ENCODE assay signal across 8 cellular contexts in the genomic region with DNA sequence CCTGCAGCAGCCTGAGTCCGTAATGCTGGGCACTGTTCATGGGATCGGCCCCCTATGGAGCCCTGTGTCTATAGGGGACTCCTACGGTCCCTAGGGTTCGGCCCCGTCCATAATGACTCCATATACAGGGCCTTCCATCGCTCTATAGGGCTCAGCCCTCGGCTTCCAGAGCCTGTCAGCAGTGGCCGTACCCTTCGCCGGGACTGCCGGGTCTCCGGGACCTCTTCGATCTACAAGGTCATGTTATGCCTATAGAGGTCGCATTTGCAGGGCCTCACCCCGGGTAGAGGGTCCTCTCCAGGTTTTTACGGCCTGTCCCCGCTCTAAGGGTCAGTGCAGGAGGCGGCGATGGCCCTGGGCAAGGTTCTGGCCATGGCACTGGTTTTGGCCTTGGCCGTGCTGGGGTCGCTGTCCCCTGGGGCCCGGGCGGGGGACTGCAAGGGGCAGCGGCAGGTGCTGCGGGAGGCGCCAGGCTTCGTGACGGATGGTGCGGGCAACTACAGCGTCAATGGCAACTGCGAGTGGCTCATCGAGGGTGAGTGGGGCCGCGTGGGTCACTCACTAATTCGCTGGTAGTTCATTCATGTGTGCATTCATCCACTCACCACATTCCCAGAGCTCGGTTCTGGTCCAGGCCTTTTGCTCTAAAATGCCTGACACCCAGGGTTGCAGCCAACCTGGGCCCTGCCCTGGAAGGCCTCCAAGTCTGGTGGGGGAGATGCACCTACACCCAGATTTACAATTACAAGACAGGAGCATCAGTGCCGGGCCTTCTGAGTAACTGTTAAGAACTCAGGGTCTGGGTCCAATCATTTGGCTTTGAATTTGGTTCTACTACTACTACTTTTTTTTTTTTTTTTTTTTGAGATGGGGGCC. TPM values are rescaled to one million over a fixed set of nuclear protein-coding genes. Genes with fewer than 3 reads are reported as not detected.
A peak's percentile ranks its signal among the peaks of the same experiment; 100 is the strongest.
DNase-seq lines count a peak whose midpoint lies in the region; ATAC-seq and TF ChIP-seq lines count a peak whose summit lies in the region.

No MANE protein-coding gene starts in this region.

- no peak for TF ChIP-seq RAD21 in liver (IDR thresholded peaks at IDR 0.05)

- H3K36me3 ChIP-seq in SJCRH30 (no peaks in the 10 kb centered on the region), liver (ENCODE audit: control insufficient read depth in 4 of 4, insufficient read depth in 3 of 4, low read depth in 1 of 4, low read length in 3 of 4) (no peaks in the 10 kb centered on the region), thymus (ENCODE audit: control insufficient read depth, insufficient read depth) (no peaks in the 10 kb centered on the region)

- TF ChIP-seq CTCF in liver (IDR thresholded peaks at IDR 0.05; ENCODE audit: low read depth, low read length, missing input control), result peak; percentile 4

- peak overlapping the region; percentile 78 to 83 for H3K9ac ChIP-seq in liver (ENCODE audit: low read depth in 1 of 2, low read length in 2 of 2)

- peak; percentile 30 for DNase-seq in NCI-H2171 treated with DMSO at 0.1 percent for 48 hours (lab: John Stamatoyannopoulos, UW)
- DNase-seq in NCI-H2171 (lab: John Stamatoyannopoulos, UW), result no peak
- DNase-seq in SJCRH30, result peak; percentile 34
- DNase-seq in central memory CD4-positive, alpha-beta T cell, result peak; percentile 17
- no peak for DNase-seq in SIG-M5 treated with dmso at 0.1 percent for 504 hours (lab: John Stamatoyannopoulos, UW; ENCODE audit: unreplicated experiment)

- ATAC-seq in HG02973 (IDR thresholded peaks at IDR 0.05; ENCODE audit: unreplicated experiment), result peak; percentile 9

- H3K4me1 ChIP-seq in SJCRH30 (peaks cover 6% of the 10 kb centered on the region; the same call in 1 of the 2 replicates), liver (ENCODE audit: control insufficient read depth in 4 of 4, insufficient read depth in 4 of 4, low read length in 3 of 4) (peaks cover 10 to 30% (median 20%) of the 10 kb centered on the region in 4 donors), thymus (ENCODE audit: control insufficient read depth, insufficient read depth, low read length) (peaks cover 9% of the 10 kb centered on the region)

- H3K4me3 ChIP-seq in SJCRH30 (peak overlapping the region; percentile 83), liver (ENCODE audit: low read depth in 1 of 3, low read length in 3 of 3) (peak overlapping the region; percentile 76 to 95 (median 77)), thymus (ENCODE audit: low read length) (peak overlapping the region; percentile 81)

- H3K27me3 ChIP-seq in SJCRH30 (no peaks in the 10 kb centered on the region), liver (ENCODE audit: control insufficient read depth in 4 of 4, insufficient read depth in 4 of 4, low read length in 3 of 4) (no peaks in the 10 kb centered on the region), thymus (ENCODE audit: control insufficient read depth, insufficient read depth) (peaks cover 29% of the 10 kb centered on the region)

- no peaks in the 10 kb centered on the region for H3K9me3 ChIP-seq in SJCRH30 (replicated peaks)
- H3K9me3 ChIP-seq in liver (ENCODE audit: control insufficient read depth in 4 of 4, low read length in 3 of 4), result no peaks in the 10 kb centered on the region
- peaks cover 2% of the 10 kb centered on the region for H3K9me3 ChIP-seq in thymus (ENCODE audit: control insufficient read depth)

- H3K27ac ChIP-seq in SJCRH30 (peak overlapping the region; percentile 57), liver (ENCODE audit: low read depth in 1 of 2, low read length in 2 of 2) (peak overlapping the region; percentile 36 to 55), thymus (ENCODE audit: low read depth) (peak overlapping the region; percentile 33)

- WGBS in liver, result 5% methylated on average over 37 of the region's 37 CpGs
- 10% methylated on average over 37 of the region's 37 CpGs for WGBS in thymus

TF ChIP-seq in liver, 16 proteins besides CTCF, POLR2A, EP300 and RAD21:
- TF ChIP-seq FOXA1 (IDR thresholded peaks at IDR 0.05), result no peak
- TF ChIP-seq YY1 (IDR thresholded peaks at IDR 0.05), result no peak
- TF ChIP-seq NR2F2 (IDR thresholded peaks at IDR 0.05), result no peak
- no peak for TF ChIP-seq JUND (IDR thresholded peaks at IDR 0.05)
- no peak for TF ChIP-seq RXRA (IDR thresholded peaks at IDR 0.05)
- TF ChIP-seq GABPA (IDR thresholded peaks at IDR 0.05 in 1 of 2, conservative IDR thresholded peaks at IDR 0.05 in 1 of 2), result no peak
- TF ChIP-seq TAF1 (conservative IDR thresholded peaks at IDR 0.05), result no peak
- no peak for TF ChIP-seq HNF4G (IDR thresholded peaks at IDR 0.05)
- TF ChIP-seq EGR1 (IDR thresholded peaks at IDR 0.05; ENCODE audit: low read depth in 2 of 2), result no peak
- TF ChIP-seq, protein P1, sequence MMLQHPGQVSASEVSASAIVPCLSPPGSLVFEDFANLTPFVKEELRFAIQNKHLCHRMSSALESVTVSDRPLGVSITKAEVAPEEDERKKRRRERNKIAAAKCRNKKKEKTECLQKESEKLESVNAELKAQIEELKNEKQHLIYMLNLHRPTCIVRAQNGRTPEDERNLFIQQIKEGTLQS (IDR thresholded peaks at IDR 0.05), result no peak
- TF ChIP-seq FOXA2 (IDR thresholded peaks at IDR 0.05), result no peak
- TF ChIP-seq, protein P2, sequence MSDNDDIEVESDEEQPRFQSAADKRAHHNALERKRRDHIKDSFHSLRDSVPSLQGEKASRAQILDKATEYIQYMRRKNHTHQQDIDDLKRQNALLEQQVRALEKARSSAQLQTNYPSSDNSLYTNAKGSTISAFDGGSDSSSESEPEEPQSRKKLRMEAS (IDR thresholded peaks at IDR 0.05), result no peak
- TF ChIP-seq, protein P3, sequence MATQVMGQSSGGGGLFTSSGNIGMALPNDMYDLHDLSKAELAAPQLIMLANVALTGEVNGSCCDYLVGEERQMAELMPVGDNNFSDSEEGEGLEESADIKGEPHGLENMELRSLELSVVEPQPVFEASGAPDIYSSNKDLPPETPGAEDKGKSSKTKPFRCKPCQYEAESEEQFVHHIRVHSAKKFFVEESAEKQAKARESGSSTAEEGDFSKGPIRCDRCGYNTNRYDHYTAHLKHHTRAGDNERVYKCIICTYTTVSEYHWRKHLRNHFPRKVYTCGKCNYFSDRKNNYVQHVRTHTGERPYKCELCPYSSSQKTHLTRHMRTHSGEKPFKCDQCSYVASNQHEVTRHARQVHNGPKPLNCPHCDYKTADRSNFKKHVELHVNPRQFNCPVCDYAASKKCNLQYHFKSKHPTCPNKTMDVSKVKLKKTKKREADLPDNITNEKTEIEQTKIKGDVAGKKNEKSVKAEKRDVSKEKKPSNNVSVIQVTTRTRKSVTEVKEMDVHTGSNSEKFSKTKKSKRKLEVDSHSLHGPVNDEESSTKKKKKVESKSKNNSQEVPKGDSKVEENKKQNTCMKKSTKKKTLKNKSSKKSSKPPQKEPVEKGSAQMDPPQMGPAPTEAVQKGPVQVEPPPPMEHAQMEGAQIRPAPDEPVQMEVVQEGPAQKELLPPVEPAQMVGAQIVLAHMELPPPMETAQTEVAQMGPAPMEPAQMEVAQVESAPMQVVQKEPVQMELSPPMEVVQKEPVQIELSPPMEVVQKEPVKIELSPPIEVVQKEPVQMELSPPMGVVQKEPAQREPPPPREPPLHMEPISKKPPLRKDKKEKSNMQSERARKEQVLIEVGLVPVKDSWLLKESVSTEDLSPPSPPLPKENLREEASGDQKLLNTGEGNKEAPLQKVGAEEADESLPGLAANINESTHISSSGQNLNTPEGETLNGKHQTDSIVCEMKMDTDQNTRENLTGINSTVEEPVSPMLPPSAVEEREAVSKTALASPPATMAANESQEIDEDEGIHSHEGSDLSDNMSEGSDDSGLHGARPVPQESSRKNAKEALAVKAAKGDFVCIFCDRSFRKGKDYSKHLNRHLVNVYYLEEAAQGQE (IDR thresholded peaks at IDR 0.05), result no peak
- no peak for TF ChIP-seq ZBTB33 (IDR thresholded peaks at IDR 0.05)
- no peak for TF ChIP-seq HNF4A (conservative IDR thresholded peaks at IDR 0.05)
- TF ChIP-seq SP1 (IDR thresholded peaks at IDR 0.05), result no peak

RNA-seq across cellular contexts. Expression of gene MEGF8, which starts 0.7 kb away (rescaled TPM):
- 18.9 and 19.9 TPM in 2 replicates for total RNA-seq in SJCRH30 (2014; rRNA removed; shearing (Covaris generic))
- 10 to 100 TPM; 12.1 to 13.7 TPM for total RNA-seq in liver
- polyA plus RNA-seq in liver, result 1 to 10 TPM; 1.2 to 6.7 TPM
- polyA plus RNA-seq in thymus, result 5.5 TPM

RNA-seq across cellular contexts. Expression of gene TMEM145, which starts 13.0 kb away (rescaled TPM):
- 0.85 TPM in 1 of 2 replicates, not detected in the other for total RNA-seq in SJCRH30 (2014; rRNA removed; shearing (Covaris generic))
- under 1 TPM in 1 of 2 donors, not detected in 1; 0.08 TPM for total RNA-seq in liver
- polyA plus RNA-seq in liver, result under 1 TPM in 1 of 2 donors, not detected in 1; 0.02 TPM
- 0.78 TPM for polyA plus RNA-seq in thymus

RNA-seq across cellular contexts. Expression of gene PAFAH1B3, which starts 23.7 kb away (rescaled TPM):
- 62.5 and 65.6 TPM in 2 replicates for total RNA-seq in SJCRH30 (2014; rRNA removed; shearing (Covaris generic))
- total RNA-seq in liver, result 10 to 100 TPM in 1 of 2 donors, 1 to 10 TPM in 1; 2.7 to 35.8 TPM
- polyA plus RNA-seq in liver (1 to 10 TPM; 6.4 to 6.7 TPM), thymus (25.6 TPM)

RNA-seq across cellular contexts. Expression of gene PRR19, which starts 24.2 kb away (rescaled TPM):
- total RNA-seq in SJCRH30 (2014; rRNA removed; shearing (Covaris generic)), result 0.73 and 1.9 TPM in 2 replicates
- total RNA-seq in liver, result under 1 TPM in 1 of 2 donors, not detected in 1; 0.42 TPM
- polyA plus RNA-seq in liver (under 1 TPM; 0.27 to 0.43 TPM), thymus (0.78 TPM)

RNA-seq across cellular contexts. Expression of gene CIC, which starts 57.1 kb away (rescaled TPM):
- total RNA-seq in SJCRH30 (2014; rRNA removed; shearing (Covaris generic)), result 19.1 and 21.5 TPM in 2 replicates
- 10 to 100 TPM; 14.1 to 21.3 TPM for total RNA-seq in liver
- polyA plus RNA-seq in liver (10 to 100 TPM in 1 of 2 donors, 1 to 10 TPM in 1; 5.6 to 20.4 TPM), thymus (52.2 TPM)

Comparison
In these comparisons a context has a peak if more than half of its experiments do, and no peak if none do; other contexts are left out.
1. DNase-seq: peak in NCI-H2171 treated with DMSO at 0.1 percent for 48 hours (single experiment), SJCRH30 (2 of 2) and central memory CD4-positive, alpha-beta T cell (single experiment); none in NCI-H2171 (single experiment) and SIG-M5 treated with dmso at 0.1 percent for 504 hours (single experiment).
2. Peak in every context shown above with its lines, with median percentiles within 50 percentile points of each other: H3K27ac ChIP-seq and H3K4me3 ChIP-seq.